17 cellular contexts compared by ENCODE assay signal in the genomic region with DNA sequence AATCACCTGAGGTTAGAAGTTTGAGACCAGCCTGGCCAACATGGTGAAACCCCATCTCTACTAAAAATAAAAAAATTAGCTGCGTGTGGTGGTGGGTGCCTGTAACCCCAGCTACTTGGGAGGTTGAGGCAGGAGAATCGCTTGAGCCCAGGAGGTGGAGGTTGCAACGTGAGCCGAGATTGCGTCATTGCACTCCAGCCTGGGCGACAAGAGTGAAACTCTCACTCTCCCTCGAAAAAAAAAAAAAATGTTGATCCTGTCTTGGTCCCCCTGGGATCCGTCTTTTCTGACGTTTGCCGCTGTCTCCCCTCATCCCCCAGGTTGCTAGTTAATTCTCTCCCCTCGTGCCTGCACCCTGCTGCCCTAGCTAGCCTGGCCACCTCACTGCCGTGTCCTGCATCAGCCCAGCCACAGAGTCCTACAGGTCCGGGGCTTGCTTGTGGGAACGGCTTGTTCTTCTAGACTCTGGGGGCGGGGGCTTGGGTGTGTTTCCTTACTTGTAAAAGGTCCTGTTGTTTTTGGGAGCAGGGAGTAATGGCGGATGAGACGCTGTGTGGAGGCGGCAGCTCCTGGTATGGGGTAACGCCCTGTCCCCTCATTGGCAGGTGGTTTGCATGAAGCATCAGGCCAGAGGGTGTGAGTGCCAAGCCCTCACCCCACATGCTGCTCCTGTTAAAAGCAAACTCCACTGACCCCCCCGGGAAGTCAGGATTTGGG.
"Had no signal": no experiment of that assay in that cellular context is flagged by ENCODE, and none has a peak within 500 bp of the region (broad histone marks: within the 10 kb centered on the region; RNA-seq: fewer than 3 reads in every experiment).

No MANE protein-coding gene starts in this region.

- H3K27ac Mint-ChIP-seq: activated naive CD8-positive, alpha-beta T cell treated with anti-CD3 and anti-CD28 coated beads, Interleukin-2, amount 10 ng/mL, durations not matched to agents 7 days and 5 days; T-helper 17 cell had no signal

- H3K4me1 Mint-ChIP-seq: neural crest cell had no signal

- H3K9me3 ChIP-seq: breast epithelium, esophagus squamous epithelium, heart left ventricle, left lung, pancreas had no signal

- H3K4me3 Mint-ChIP-seq: activated naive CD8-positive, alpha-beta T cell treated with anti-CD3 and anti-CD28 coated beads, Interleukin-2, amount 10 ng/mL, durations not matched to agents 7 days and 5 days; neural crest cell; T-helper 17 cell; type B pancreatic cell had no signal

- H3K27me3 Mint-ChIP-seq: activated naive CD8-positive, alpha-beta T cell treated with anti-CD3 and anti-CD28 coated beads, Interleukin-2, amount 10 ng/mL, durations not matched to agents 7 days and 5 days; T-helper 17 cell; type B pancreatic cell had no signal

- H3K4me3 ChIP-seq: breast epithelium, dorsolateral prefrontal cortex, esophagus squamous epithelium, heart left ventricle, left lung, pancreas, SK-N-MC, skin epidermis had no signal

- H3K9me3 Mint-ChIP-seq: activated naive CD8-positive, alpha-beta T cell treated with anti-CD3 and anti-CD28 coated beads, Interleukin-2, amount 10 ng/mL, durations not matched to agents 7 days and 5 days; neural crest cell; type B pancreatic cell had no signal

- DNase-seq: activated CD4-positive, alpha-beta T cell treated with anti-CD3 and anti-CD28 coated beads, Interleukin-2, amount 50 U/mL, for 1 hour; activated CD4-positive, CD25-positive, alpha-beta regulatory T cell; activated effector memory CD4-positive, alpha-beta T cell treated with anti-CD3 and anti-CD28 coated beads, Interleukin-2, amount 50 U/mL, for 16 hours; activated naive CD8-positive, alpha-beta T cell treated with anti-CD3 and anti-CD28 coated beads, Interleukin-2, amount 10 ng/mL, durations not matched to agents 7 days and 5 days; aorta; dorsolateral prefrontal cortex; esophagus squamous epithelium; foreskin keratinocyte; heart left ventricle; left lung; pancreas; T-helper 17 cell had no signal

- H3K36me3 ChIP-seq: breast epithelium had no signal

- ATAC-seq: foreskin keratinocyte, heart left ventricle, left lung, pancreas, T-helper 17 cell had no signal

- H3K27ac ChIP-seq: breast epithelium, esophagus squamous epithelium, foreskin keratinocyte, heart left ventricle, left lung, pancreas, SK-N-MC had no signal

- H3K27me3 ChIP-seq: breast epithelium, dorsolateral prefrontal cortex, esophagus squamous epithelium, foreskin keratinocyte, heart left ventricle, left lung, pancreas had no signal

- H3K4me1 ChIP-seq: breast epithelium, foreskin keratinocyte, pancreas had no signal
